ENCODE assay signal across 1 cellular context in the genomic region with DNA sequence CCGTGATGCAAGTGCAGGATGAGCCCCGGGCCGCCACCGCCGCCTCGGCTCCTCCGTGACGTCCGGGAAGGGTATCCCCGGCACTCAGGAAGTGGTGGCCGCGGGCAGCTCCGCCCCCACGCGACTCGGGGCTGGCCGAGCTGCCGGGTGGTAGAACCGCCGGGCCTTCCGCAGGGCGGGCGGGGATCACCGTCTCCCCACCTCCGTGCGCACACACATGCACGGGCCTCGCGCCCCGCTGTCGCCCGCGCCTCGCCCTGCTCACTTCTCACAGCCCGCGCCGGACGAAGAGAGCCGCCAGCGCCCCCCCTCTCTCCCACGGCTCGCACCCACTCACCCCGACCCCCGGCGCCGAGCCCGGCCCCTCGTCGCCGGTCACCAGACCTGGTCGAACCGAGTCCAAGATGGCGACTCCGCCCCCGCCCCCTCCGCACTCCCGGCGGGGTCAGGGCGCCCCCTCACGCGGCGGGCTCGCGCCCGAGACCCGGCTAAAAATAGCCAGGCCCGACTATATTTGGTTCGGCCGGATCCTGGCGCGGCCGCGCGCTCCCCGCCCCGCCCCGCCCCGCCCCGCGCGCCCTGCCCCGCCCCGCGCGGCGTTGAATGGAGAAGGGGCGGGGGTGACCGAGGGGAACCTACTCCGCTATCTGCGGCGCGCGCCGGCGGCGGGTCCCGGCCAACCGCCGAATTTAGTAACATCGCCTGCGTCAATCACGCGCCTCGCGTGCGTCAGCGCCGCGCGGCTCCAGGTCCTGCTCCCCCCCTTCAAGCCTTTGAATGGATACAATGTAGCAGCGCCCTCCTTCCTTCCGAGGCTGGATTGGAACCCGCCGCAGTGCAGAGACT.
TF ChIP-seq lines count a peak whose summit lies in the region.

No MANE protein-coding gene starts in this region.

TF ChIP-seq in GM12878, 131 proteins besides CTCF, POLR2A, EP300 and RAD21 (continued from another document and continues in another):
- TF ChIP-seq, protein P1, sequence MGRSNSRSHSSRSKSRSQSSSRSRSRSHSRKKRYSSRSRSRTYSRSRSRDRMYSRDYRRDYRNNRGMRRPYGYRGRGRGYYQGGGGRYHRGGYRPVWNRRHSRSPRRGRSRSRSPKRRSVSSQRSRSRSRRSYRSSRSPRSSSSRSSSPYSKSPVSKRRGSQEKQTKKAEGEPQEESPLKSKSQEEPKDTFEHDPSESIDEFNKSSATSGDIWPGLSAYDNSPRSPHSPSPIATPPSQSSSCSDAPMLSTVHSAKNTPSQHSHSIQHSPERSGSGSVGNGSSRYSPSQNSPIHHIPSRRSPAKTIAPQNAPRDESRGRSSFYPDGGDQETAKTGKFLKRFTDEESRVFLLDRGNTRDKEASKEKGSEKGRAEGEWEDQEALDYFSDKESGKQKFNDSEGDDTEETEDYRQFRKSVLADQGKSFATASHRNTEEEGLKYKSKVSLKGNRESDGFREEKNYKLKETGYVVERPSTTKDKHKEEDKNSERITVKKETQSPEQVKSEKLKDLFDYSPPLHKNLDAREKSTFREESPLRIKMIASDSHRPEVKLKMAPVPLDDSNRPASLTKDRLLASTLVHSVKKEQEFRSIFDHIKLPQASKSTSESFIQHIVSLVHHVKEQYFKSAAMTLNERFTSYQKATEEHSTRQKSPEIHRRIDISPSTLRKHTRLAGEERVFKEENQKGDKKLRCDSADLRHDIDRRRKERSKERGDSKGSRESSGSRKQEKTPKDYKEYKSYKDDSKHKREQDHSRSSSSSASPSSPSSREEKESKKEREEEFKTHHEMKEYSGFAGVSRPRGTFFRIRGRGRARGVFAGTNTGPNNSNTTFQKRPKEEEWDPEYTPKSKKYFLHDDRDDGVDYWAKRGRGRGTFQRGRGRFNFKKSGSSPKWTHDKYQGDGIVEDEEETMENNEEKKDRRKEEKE (IDR thresholded peaks at IDR 0.05): no peak
- TF ChIP-seq, protein P2, sequence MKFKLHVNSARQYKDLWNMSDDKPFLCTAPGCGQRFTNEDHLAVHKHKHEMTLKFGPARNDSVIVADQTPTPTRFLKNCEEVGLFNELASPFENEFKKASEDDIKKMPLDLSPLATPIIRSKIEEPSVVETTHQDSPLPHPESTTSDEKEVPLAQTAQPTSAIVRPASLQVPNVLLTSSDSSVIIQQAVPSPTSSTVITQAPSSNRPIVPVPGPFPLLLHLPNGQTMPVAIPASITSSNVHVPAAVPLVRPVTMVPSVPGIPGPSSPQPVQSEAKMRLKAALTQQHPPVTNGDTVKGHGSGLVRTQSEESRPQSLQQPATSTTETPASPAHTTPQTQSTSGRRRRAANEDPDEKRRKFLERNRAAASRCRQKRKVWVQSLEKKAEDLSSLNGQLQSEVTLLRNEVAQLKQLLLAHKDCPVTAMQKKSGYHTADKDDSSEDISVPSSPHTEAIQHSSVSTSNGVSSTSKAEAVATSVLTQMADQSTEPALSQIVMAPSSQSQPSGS (IDR thresholded peaks at IDR 0.05; ENCODE audit: low read length): no peak
- TF ChIP-seq SREBF2 (IDR thresholded peaks at IDR 0.05; ENCODE audit: low read length): no peak
- TF ChIP-seq, protein P3, sequence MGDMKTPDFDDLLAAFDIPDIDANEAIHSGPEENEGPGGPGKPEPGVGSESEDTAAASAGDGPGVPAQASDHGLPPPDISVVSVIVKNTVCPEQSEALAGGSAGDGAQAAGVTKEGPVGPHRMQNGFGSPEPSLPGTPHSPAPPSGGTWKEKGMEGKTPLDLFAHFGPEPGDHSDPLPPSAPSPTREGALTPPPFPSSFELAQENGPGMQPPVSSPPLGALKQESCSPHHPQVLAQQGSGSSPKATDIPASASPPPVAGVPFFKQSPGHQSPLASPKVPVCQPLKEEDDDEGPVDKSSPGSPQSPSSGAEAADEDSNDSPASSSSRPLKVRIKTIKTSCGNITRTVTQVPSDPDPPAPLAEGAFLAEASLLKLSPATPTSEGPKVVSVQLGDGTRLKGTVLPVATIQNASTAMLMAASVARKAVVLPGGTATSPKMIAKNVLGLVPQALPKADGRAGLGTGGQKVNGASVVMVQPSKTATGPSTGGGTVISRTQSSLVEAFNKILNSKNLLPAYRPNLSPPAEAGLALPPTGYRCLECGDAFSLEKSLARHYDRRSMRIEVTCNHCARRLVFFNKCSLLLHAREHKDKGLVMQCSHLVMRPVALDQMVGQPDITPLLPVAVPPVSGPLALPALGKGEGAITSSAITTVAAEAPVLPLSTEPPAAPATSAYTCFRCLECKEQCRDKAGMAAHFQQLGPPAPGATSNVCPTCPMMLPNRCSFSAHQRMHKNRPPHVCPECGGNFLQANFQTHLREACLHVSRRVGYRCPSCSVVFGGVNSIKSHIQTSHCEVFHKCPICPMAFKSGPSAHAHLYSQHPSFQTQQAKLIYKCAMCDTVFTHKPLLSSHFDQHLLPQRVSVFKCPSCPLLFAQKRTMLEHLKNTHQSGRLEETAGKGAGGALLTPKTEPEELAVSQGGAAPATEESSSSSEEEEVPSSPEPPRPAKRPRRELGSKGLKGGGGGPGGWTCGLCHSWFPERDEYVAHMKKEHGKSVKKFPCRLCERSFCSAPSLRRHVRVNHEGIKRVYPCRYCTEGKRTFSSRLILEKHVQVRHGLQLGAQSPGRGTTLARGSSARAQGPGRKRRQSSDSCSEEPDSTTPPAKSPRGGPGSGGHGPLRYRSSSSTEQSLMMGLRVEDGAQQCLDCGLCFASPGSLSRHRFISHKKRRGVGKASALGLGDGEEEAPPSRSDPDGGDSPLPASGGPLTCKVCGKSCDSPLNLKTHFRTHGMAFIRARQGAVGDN (IDR thresholded peaks at IDR 0.05): peak; percentile 76
- TF ChIP-seq HDAC6 (IDR thresholded peaks at IDR 0.05; ENCODE audit: unreplicated experiment): peak; percentile 77
- TF ChIP-seq YY1 (IDR thresholded peaks at IDR 0.05; ENCODE audit: low read depth, low read length): peak; percentile 94
- TF ChIP-seq, protein P4, sequence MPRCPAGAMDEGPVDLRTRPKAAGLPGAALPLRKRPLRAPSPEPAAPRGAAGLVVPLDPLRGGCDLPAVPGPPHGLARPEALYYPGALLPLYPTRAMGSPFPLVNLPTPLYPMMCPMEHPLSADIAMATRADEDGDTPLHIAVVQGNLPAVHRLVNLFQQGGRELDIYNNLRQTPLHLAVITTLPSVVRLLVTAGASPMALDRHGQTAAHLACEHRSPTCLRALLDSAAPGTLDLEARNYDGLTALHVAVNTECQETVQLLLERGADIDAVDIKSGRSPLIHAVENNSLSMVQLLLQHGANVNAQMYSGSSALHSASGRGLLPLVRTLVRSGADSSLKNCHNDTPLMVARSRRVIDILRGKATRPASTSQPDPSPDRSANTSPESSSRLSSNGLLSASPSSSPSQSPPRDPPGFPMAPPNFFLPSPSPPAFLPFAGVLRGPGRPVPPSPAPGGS (IDR thresholded peaks at IDR 0.05; ENCODE audit: borderline replicate concordance, insufficient read depth, low read depth, low read length, poor library complexity, severe bottlenecking): peak; percentile 87
- peak; percentile 94 for TF ChIP-seq PKNOX1 (IDR thresholded peaks at IDR 0.05)
- TF ChIP-seq IKZF1 (conservative IDR thresholded peaks at IDR 0.05): peak; percentile 92
- TF ChIP-seq ZNF217 (IDR thresholded peaks at IDR 0.05): no peak
- no peak for TF ChIP-seq STAT3 (IDR thresholded peaks at IDR 0.05; ENCODE audit: low read depth, low read length)
- TF ChIP-seq KAT2A (conservative IDR thresholded peaks at IDR 0.05; ENCODE audit: control insufficient read depth, low read depth, low read length): no peak
- TF ChIP-seq MEF2B (IDR thresholded peaks at IDR 0.05; ENCODE audit: partially characterized antibody, poor library complexity, severe bottlenecking): peak; percentile 75
- TF ChIP-seq SMARCA5 (IDR thresholded peaks at IDR 0.05): peak; percentile 70; the same call in 1 of the 2 replicates
- no peak for TF ChIP-seq PML (IDR thresholded peaks at IDR 0.05; ENCODE audit: low read length)
- no peak for TF ChIP-seq TARDBP (IDR thresholded peaks at IDR 0.05; ENCODE audit: borderline replicate concordance)
- TF ChIP-seq ZBED1 (IDR thresholded peaks at IDR 0.05; ENCODE audit: borderline replicate concordance): peak; percentile 89; the same call in 1 of the 2 replicates
- TF ChIP-seq MTA2 (IDR thresholded peaks at IDR 0.05; ENCODE audit: low read depth): no peak; the same call in 1 of the 2 replicates
- TF ChIP-seq E2F4 (IDR thresholded peaks at IDR 0.05; ENCODE audit: low read depth, low read length): no peak
- TF ChIP-seq GATAD2B (conservative IDR thresholded peaks at IDR 0.05; ENCODE audit: low read depth): peak; percentile 97
- no peak for TF ChIP-seq RAD51 (IDR thresholded peaks at IDR 0.05)
- TF ChIP-seq IRF5 (IDR thresholded peaks at IDR 0.05; ENCODE audit: borderline replicate concordance): no peak
- no peak for TF ChIP-seq PAX8 (IDR thresholded peaks at IDR 0.05)
- no peak for TF ChIP-seq ATF3 (IDR thresholded peaks at IDR 0.05; ENCODE audit: borderline replicate concordance, extremely low read depth, low read depth, low read length)
- peak; percentile 42; the same call in 1 of the 2 replicates for TF ChIP-seq HCFC1 (IDR thresholded peaks at IDR 0.05; ENCODE audit: low read length)
- TF ChIP-seq CHD2 (IDR thresholded peaks at IDR 0.05; ENCODE audit: borderline replicate concordance, low read depth, low read length): peak; percentile 78
- TF ChIP-seq FOXK2 (IDR thresholded peaks at IDR 0.05): no peak
- TF ChIP-seq PAX5 (IDR thresholded peaks at IDR 0.05; ENCODE audit: borderline replicate concordance, low read depth, low read length): peak; percentile 86; the same call in 1 of the 2 replicates
- no peak for TF ChIP-seq POLR2AphosphoS2 (IDR thresholded peaks at IDR 0.05; ENCODE audit: low read depth, low read length)
- TF ChIP-seq REST (IDR thresholded peaks at IDR 0.05; ENCODE audit: low read depth, low read length): no peak
- no peak for TF ChIP-seq ZNF622 (IDR thresholded peaks at IDR 0.05)
- TF ChIP-seq ETV6 (conservative IDR thresholded peaks at IDR 0.05 in 1 of 2, IDR thresholded peaks at IDR 0.05 in 1 of 2; ENCODE audit: borderline replicate concordance in 1 of 2, low read depth in 1 of 2): peak in 1 of 2 experiments; percentile 75; a peak in 1 of 4 replicates
- no peak for TF ChIP-seq CBX5 (IDR thresholded peaks at IDR 0.05; ENCODE audit: low read depth)
- TF ChIP-seq HDAC2 (IDR thresholded peaks at IDR 0.05): no peak
- no peak for TF ChIP-seq CHD4 (IDR thresholded peaks at IDR 0.05)
- TF ChIP-seq FOXM1 (IDR thresholded peaks at IDR 0.05; ENCODE audit: low read depth, low read length): no peak
